ENCODE assay signal across 8 cellular contexts in genomic region chr5:140251527-140251973, GRCh38. TPM values are rescaled to one million over a fixed set of nuclear protein-coding genes. Genes with fewer than 3 reads are reported as not detected.
DNase-seq lines count a peak whose midpoint lies in the region; ATAC-seq and TF ChIP-seq lines count a peak whose summit lies in the region.

No MANE protein-coding gene starts in this region.

- H3K9ac ChIP-seq in fibroblast of lung (ENCODE audit: insufficient read depth, low read length), result no peak overlapping the region

- H3K9me3 ChIP-seq in fibroblast of lung (ENCODE audit: control insufficient read depth, insufficient read depth, low read depth, low read length) (no peaks in the 10 kb centered on the region), esophagus muscularis mucosa (no peaks in the 10 kb centered on the region)

- H3K27me3 ChIP-seq in fibroblast of lung (ENCODE audit: control insufficient read depth, insufficient read depth, low read length), result no peaks in the 10 kb centered on the region
- H3K27me3 ChIP-seq in esophagus muscularis mucosa, result no peaks in the 10 kb centered on the region

- H2AFZ ChIP-seq in fibroblast of lung (ENCODE audit: low read length), result no peak overlapping the region

- TF ChIP-seq CTCF in fibroblast of lung (conservative IDR thresholded peaks at IDR 0.05 in 1 of 2, IDR thresholded peaks at IDR 0.05 in 1 of 2; ENCODE audit: low read depth in 1 of 2, low read length in 2 of 2), result no peak
- TF ChIP-seq CTCF in esophagus muscularis mucosa (IDR thresholded peaks at IDR 0.05), result no peak

- intact Hi-C loops in esophagus muscularis mucosa (cut with DNase I), result no loop called here

- DNase-seq in 8988T, result peak; percentile 50
- DNase-seq in KG1 (lab: John Stamatoyannopoulos, UW), result peak; percentile 3
- DNase-seq in activated CD4-positive, alpha-beta T cell treated with anti-CD3 and anti-CD28 coated beads, Interleukin-2, amount 50 U/mL, for 24 hours (ENCODE audit: low read depth in 1 of 2, low spot score in 1 of 2), result peak; percentile 21 to 56
- DNase-seq in fibroblast of lung (ENCODE audit: low read depth in 2 of 2), result peak; percentile 44 to 97
- DNase-seq in stimulated activated CD4-positive, alpha-beta T cell treated with anti-CD3 and anti-CD28 coated beads, Interleukin-2, amount 100 ng/mL, for 24 hours, result peak; percentile 65 to 69
- no peak for DNase-seq in NCI-H510A (lab: John Stamatoyannopoulos, UW)
- no peak for DNase-seq in esophagus muscularis mucosa (ENCODE audit: extremely low spot score)

- H3K4me2 ChIP-seq in fibroblast of lung (ENCODE audit: extremely low read depth, insufficient read depth, low read length), result peak overlapping the region; percentile 51

- no peaks in the 10 kb centered on the region for H3K36me3 ChIP-seq in fibroblast of lung (ENCODE audit: control insufficient read depth, insufficient read depth, low read length)
- peaks cover 0 to 19% (median 13%) of the 10 kb centered on the region in 4 donors for H3K36me3 ChIP-seq in esophagus muscularis mucosa

- H3K27ac ChIP-seq in fibroblast of lung (ENCODE audit: insufficient read depth, low read length), result peak overlapping the region; percentile 68
- H3K27ac ChIP-seq in esophagus muscularis mucosa (replicated peaks in 1 of 4), result peak overlapping the region in 1 of 4 donors; percentile 23

- H3K4me1 ChIP-seq in fibroblast of lung (ENCODE audit: control insufficient read depth, extremely low read depth, insufficient read depth, low read length) (peaks cover 25% of the 10 kb centered on the region), esophagus muscularis mucosa (peaks cover 30 to 53% (median 50%) of the 10 kb centered on the region in 4 donors)

- ATAC-seq in GM19397 (IDR thresholded peaks at IDR 0.05; ENCODE audit: unreplicated experiment), result peak; percentile 64

- no peaks in the 10 kb centered on the region for H4K20me1 ChIP-seq in fibroblast of lung (ENCODE audit: control insufficient read depth, extremely low read depth, insufficient read depth, low read length)

- H3K4me3 ChIP-seq in fibroblast of lung (replicated peaks in 1 of 4; ENCODE audit: control extremely low read depth in 1 of 4, insufficient read depth in 1 of 4, low read depth in 3 of 4, low read length in 4 of 4) (no peak overlapping the region), esophagus muscularis mucosa (no peak overlapping the region)

- no peak for TF ChIP-seq POLR2A in esophagus muscularis mucosa (IDR thresholded peaks at IDR 0.05; ENCODE audit: low read depth)

- H3K79me2 ChIP-seq in fibroblast of lung (ENCODE audit: control insufficient read depth, insufficient read depth, low read length), result peaks cover 19% of the 10 kb centered on the region

- TF ChIP-seq EP300 in esophagus muscularis mucosa (IDR thresholded peaks at IDR 0.05), result no peak

- whole genome bisulfite sequencing in esophagus muscularis mucosa, result 62% methylated on average over 5 of the region's 5 CpGs

RNA-seq across cellular contexts. Expression of gene PFDN1, which starts 51.4 kb away (rescaled TPM):
- total RNA-seq in fibroblast of lung (34.4 and 35.5 TPM in 2 replicates), esophagus muscularis mucosa (100 to 1,000 TPM in 2 of 4 donors, 10 to 100 TPM in 2; 84.8 to 126 (median 101) TPM)
- 125 and 140 TPM in 2 replicates for polyA plus RNA-seq in fibroblast of lung
- polyA plus RNA-seq in fibroblast of lung (2012), result 96.9 and 99.0 TPM in 2 replicates
- polyA minus RNA-seq in fibroblast of lung (ENCODE audit: low replicate concordance), result 62.6 and 168 TPM in 2 replicates

Comparison
In these comparisons a context has a peak if more than half of its experiments do, and no peak if none do; other contexts are left out.
1. DNase-seq: peak in 8988T (single experiment), KG1 (single experiment), activated CD4-positive, alpha-beta T cell treated with anti-CD3 and anti-CD28 coated beads, Interleukin-2, amount 50 U/mL, for 24 hours (2 of 2), fibroblast of lung (2 of 2) and stimulated activated CD4-positive, alpha-beta T cell treated with anti-CD3 and anti-CD28 coated beads, Interleukin-2, amount 100 ng/mL, for 24 hours (2 of 2); none in NCI-H510A (single experiment) and esophagus muscularis mucosa (single experiment).